In genomic region chr2:11133238-11133935, GRCh38 we compare ENCODE assay signal across 1 cellular context.
TF ChIP-seq lines count a peak whose summit lies in the region.

No MANE protein-coding gene starts in this region.

TF ChIP-seq in HepG2, 621 proteins besides CTCF, POLR2A, EP300 and RAD21 (continued from another document and continues in another):
- TF ChIP-seq ZNF572 (CRISPR knock-in tag; IDR thresholded peaks at IDR 0.05) (0 out of 2 replicates have a peak, but pooled peaks have one; percentile 86), ATF7-NPFF (CRISPR knock-in tag; IDR thresholded peaks at IDR 0.05; ENCODE audit: low read depth) (peak; percentile 51; the same call in 1 of the 2 replicates), ZNF639 (CRISPR knock-in tag; conservative IDR thresholded peaks at IDR 0.05) (no peak), SNAPC4 (CRISPR knock-in tag; IDR thresholded peaks at IDR 0.05) (no peak), MZF1 (CRISPR knock-in tag; IDR thresholded peaks at IDR 0.05; ENCODE audit: borderline replicate concordance) (no peak), IRF1 (CRISPR knock-in tag; IDR thresholded peaks at IDR 0.05; ENCODE audit: low read depth) (no peak), ZNF24 (IDR thresholded peaks at IDR 0.05) (no peak), RBAK (CRISPR knock-in tag; IDR thresholded peaks at IDR 0.05) (no peak), MYPOP (CRISPR knock-in tag; IDR thresholded peaks at IDR 0.05) (no peak; the same call in 1 of the 2 replicates), FOSL2 (CRISPR knock-in tag; IDR thresholded peaks at IDR 0.05) (no peak), ZBTB21 (CRISPR knock-in tag; IDR thresholded peaks at IDR 0.05) (no peak), ZNF776 (CRISPR knock-in tag; IDR thresholded peaks at IDR 0.05) (no peak), HDAC1 (CRISPR knock-in tag; IDR thresholded peaks at IDR 0.05) (peak; percentile 37), ATF3 (CRISPR knock-in tag; IDR thresholded peaks at IDR 0.05) (peak; percentile 53; the same call in 1 of the 2 replicates), NFAT5 (CRISPR knock-in tag; IDR thresholded peaks at IDR 0.05) (no peak), REPIN1 (CRISPR knock-in tag; IDR thresholded peaks at IDR 0.05; ENCODE audit: borderline replicate concordance, low read depth) (no peak; the same call in 1 of the 2 replicates), ZFP41 (CRISPR knock-in tag; IDR thresholded peaks at IDR 0.05; ENCODE audit: borderline replicate concordance) (peak; percentile 49; the same call in 1 of the 2 replicates), THAP9 (CRISPR knock-in tag; IDR thresholded peaks at IDR 0.05; ENCODE audit: borderline replicate concordance) (peak; percentile 16; the same call in 1 of the 2 replicates), KIAA2018 (CRISPR knock-in tag; IDR thresholded peaks at IDR 0.05; ENCODE audit: borderline replicate concordance) (0 out of 2 replicates have a peak, but pooled peaks have one; percentile 58), ZNF672 (CRISPR knock-in tag; IDR thresholded peaks at IDR 0.05) (0 out of 2 replicates have a peak, but pooled peaks have one; percentile 19), FOXO4 (CRISPR knock-in tag; conservative IDR thresholded peaks at IDR 0.05) (no peak)
